18 cellular contexts compared by ENCODE assay signal in the genomic region with DNA sequence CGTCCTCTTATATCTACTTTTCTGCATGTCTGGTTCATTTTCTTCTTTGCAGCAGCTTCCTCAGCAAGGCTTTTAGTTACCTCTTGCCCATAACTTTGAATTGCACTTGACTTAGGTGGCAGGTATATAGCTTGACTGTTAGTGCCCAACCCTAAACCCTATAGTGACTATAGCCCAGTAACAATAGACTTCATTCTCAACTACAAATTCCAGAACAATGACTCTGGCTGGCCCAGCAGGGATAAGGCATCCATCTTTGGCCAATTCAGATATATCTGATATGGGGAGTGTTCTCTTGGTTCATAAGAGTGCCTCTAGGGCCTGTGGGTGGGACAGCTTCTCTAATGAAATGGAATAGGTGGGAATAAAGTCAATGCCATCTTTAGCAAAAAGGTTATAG.
DNase-seq lines count a peak whose midpoint lies in the region; ATAC-seq and TF ChIP-seq lines count a peak whose summit lies in the region.
"Had no signal": no experiment of that assay in that cellular context is flagged by ENCODE, and none has a peak within 500 bp of the region (broad histone marks: within the 10 kb centered on the region; RNA-seq: fewer than 3 reads in every experiment).

No MANE protein-coding gene starts in this region.

- no peak overlapping the region for H3K9ac ChIP-seq in mammary epithelial cell (ENCODE audit: insufficient read depth, low read length)
- H3K9ac ChIP-seq in mesendoderm (ENCODE audit: low read length): no peak overlapping the region
- H3K9ac ChIP-seq: BLaER1 treated with 17β-estradiol and CSF1 and Interleukin-3, amounts not matched to agents 10 nM and 100 nM had no signal

- H3K4me1 ChIP-seq in mammary epithelial cell (ENCODE audit: insufficient read depth, low read length) (no peaks in the 10 kb centered on the region), RWPE2 (ENCODE audit: insufficient read depth, poor library complexity, severe bottlenecking) (no peaks in the 10 kb centered on the region), mesendoderm (ENCODE audit: control insufficient read depth, low read depth, low read length) (no peaks in the 10 kb centered on the region)
- H3K4me1 ChIP-seq: A549; BLaER1 treated with 17β-estradiol and CSF1 and Interleukin-3, amounts not matched to agents 10 nM and 100 nM; Caco-2 had no signal

- H3K56ac ChIP-seq in mesendoderm (ENCODE audit: low read length): no peak overlapping the region

- no peak overlapping the region for H3K27ac ChIP-seq in mammary epithelial cell (ENCODE audit: insufficient read depth, low read depth, low read length)
- H3K27ac ChIP-seq in RWPE2 (ENCODE audit: poor library complexity, severe bottlenecking): no peak overlapping the region
- no peak overlapping the region for H3K27ac ChIP-seq in mesendoderm (ENCODE audit: low read depth, low read length)
- H3K27ac ChIP-seq: 22Rv1; A549; BLaER1 treated with 17β-estradiol and CSF1 and Interleukin-3, amounts not matched to agents 10 nM and 100 nM; C4-2B had no signal

- in situ Hi-C loops in mammary epithelial cell (cut with MboI; ENCODE audit: low sequenced_read_pairs in 2 of 2): no loop called here

- H3K4me3 Mint-ChIP-seq in MCF 10A (ENCODE audit: unreplicated experiment): no peak overlapping the region
- H3K4me3 Mint-ChIP-seq: B cell; CD4-positive, alpha-beta T cell; CD8-positive, alpha-beta T cell had no signal

- H3K4ac ChIP-seq in mesendoderm (ENCODE audit: low read depth, low read length): no peak overlapping the region

- no peak overlapping the region for H2BK5ac ChIP-seq in mesendoderm (ENCODE audit: low read length)

- H3K9me3 Mint-ChIP-seq in MCF 10A (ENCODE audit: unreplicated experiment): no peaks in the 10 kb centered on the region
- H3K9me3 Mint-ChIP-seq: CD4-positive, alpha-beta T cell; CD8-positive, alpha-beta T cell had no signal

- no peak overlapping the region for H2BK15ac ChIP-seq in mesendoderm (replicated peaks; ENCODE audit: low read depth)

- intact Hi-C loops in mammary epithelial cell (cut with micrococcal nuclease): no loop called here
- intact Hi-C loops in MCF 10A (cut with micrococcal nuclease): no loop called here

- H3K27me3 ChIP-seq in mammary epithelial cell (ENCODE audit: insufficient read depth, low read length) (no peaks in the 10 kb centered on the region), RWPE2 (ENCODE audit: insufficient read depth, poor library complexity, severe bottlenecking) (no peaks in the 10 kb centered on the region), mesendoderm (ENCODE audit: insufficient read depth, low read length, poor library complexity) (no peaks in the 10 kb centered on the region)
- H3K27me3 ChIP-seq: BLaER1 treated with 17β-estradiol and CSF1 and Interleukin-3, amounts not matched to agents 10 nM and 100 nM had no signal

- WGBS in mammary epithelial cell (ENCODE audit: low coverage, missing lambda C conversion rate): 50% methylated on average over 1 of the region's 1 CpG
- WGBS in mesendoderm (ENCODE audit: extremely low coverage, insufficient coverage, low lambda C conversion rate): no CpG with 5 or more reads among the region's 1 CpG

- no peak overlapping the region for H3K18ac ChIP-seq in mesendoderm (ENCODE audit: low read length)

- no peaks in the 10 kb centered on the region for H3K79me2 ChIP-seq in mammary epithelial cell (ENCODE audit: insufficient read depth, low read length)
- H3K79me2 ChIP-seq in mesendoderm (ENCODE audit: control insufficient read depth, insufficient read depth, low read length): no peaks in the 10 kb centered on the region

- no peaks in the 10 kb centered on the region for H3K4me1 Mint-ChIP-seq in MCF 10A (ENCODE audit: insufficient read depth, unreplicated experiment)
- H3K4me1 Mint-ChIP-seq: B cell had no signal

- H3K27ac Mint-ChIP-seq in MCF 10A (ENCODE audit: low read depth, unreplicated experiment): no peak overlapping the region
- H3K27ac Mint-ChIP-seq: B cell; CD4-positive, alpha-beta T cell; CD8-positive, alpha-beta T cell had no signal

- dilution Hi-C loops in mammary epithelial cell (cut with HindIII; ENCODE audit: low sequenced_read_pairs): no loop called here

- H2BK120ac ChIP-seq in mesendoderm (ENCODE audit: low read depth, low read length): no peak overlapping the region

- CTCF ChIA-PET in mammary epithelial cell (lab: Charles Lee; ENCODE audit: low non-redundant PET) (no interaction called here), MCF 10A (lab: Yijun Ruan, JAX) (no interaction called here)

- no peak overlapping the region for H3K4me2 ChIP-seq in mammary epithelial cell (ENCODE audit: insufficient read depth, low read depth, low read length)
- H3K4me2 ChIP-seq in mesendoderm (ENCODE audit: low read length): no peak overlapping the region
- H3K4me2 ChIP-seq: A549; BLaER1 treated with 17β-estradiol and CSF1 and Interleukin-3, amounts not matched to agents 10 nM and 100 nM had no signal

- ATAC-seq in RWPE2 (ENCODE audit: low read depth) (peak; percentile 45; the same call in 1 of the 3 replicates), GM18498 (IDR thresholded peaks at IDR 0.05; ENCODE audit: unreplicated experiment) (no peak)
- ATAC-seq: A549; CD8-positive, alpha-beta T cell had no signal

- H3K36me3 ChIP-seq in mammary epithelial cell (ENCODE audit: insufficient read depth, low read length) (no peaks in the 10 kb centered on the region), RWPE2 (ENCODE audit: low read depth) (no peaks in the 10 kb centered on the region), mesendoderm (ENCODE audit: control insufficient read depth, insufficient read depth, low read length) (no peaks in the 10 kb centered on the region)
- H3K36me3 ChIP-seq: BLaER1 treated with 17β-estradiol and CSF1 and Interleukin-3, amounts not matched to agents 10 nM and 100 nM had no signal

- no peaks in the 10 kb centered on the region for H3K27me3 Mint-ChIP-seq in MCF 10A (ENCODE audit: insufficient read depth, unreplicated experiment)
- H3K27me3 Mint-ChIP-seq: B cell had no signal

- no peak overlapping the region for H2AK5ac ChIP-seq in mesendoderm (ENCODE audit: low read length)

- H3K36me3 Mint-ChIP-seq in MCF 10A (ENCODE audit: insufficient read depth, unreplicated experiment): no peaks in the 10 kb centered on the region
- H3K36me3 Mint-ChIP-seq: CD8-positive, alpha-beta T cell had no signal

- H4K5ac ChIP-seq in mesendoderm (ENCODE audit: low read length): no peak overlapping the region

- no peak overlapping the region for H4K8ac ChIP-seq in mesendoderm (ENCODE audit: low read depth, low read length)

- H3K4me3 ChIP-seq in mammary epithelial cell (replicated peaks in 1 of 3; ENCODE audit: insufficient read depth in 1 of 3, low read depth in 2 of 3, low read length in 3 of 3) (no peak overlapping the region), RWPE2 (ENCODE audit: severe bottlenecking) (no peak overlapping the region), epithelial cell of esophagus (ENCODE audit: low read length) (no peak overlapping the region), mesendoderm (ENCODE audit: low read length) (no peak overlapping the region)
- H3K4me3 ChIP-seq: A549; BLaER1 treated with 17β-estradiol and CSF1 and Interleukin-3, amounts not matched to agents 10 nM and 100 nM had no signal

- peak; percentile 14 for DNase-seq in mammary epithelial cell
- DNase-seq in MCF 10A (ENCODE audit: unreplicated experiment): no peak
- DNase-seq in RWPE2 (ENCODE audit: low spot score): no peak
- peak; percentile 40 for DNase-seq in epithelial cell of esophagus (ENCODE audit: low read depth)
- DNase-seq in mesendoderm: no peak
- DNase-seq: AML-193; Caco-2; Calu3; CD4-positive, alpha-beta T cell; CD8-positive, alpha-beta T cell; DMS79 treated with DMSO at 0.1 percent for 48 hours; GF-D8 had no signal

- H4K20me1 ChIP-seq in mammary epithelial cell (ENCODE audit: insufficient read depth, low read length): no peaks in the 10 kb centered on the region
- H4K20me1 ChIP-seq: BLaER1 treated with 17β-estradiol and CSF1 and Interleukin-3, amounts not matched to agents 10 nM and 100 nM had no signal

- H3K9me3 ChIP-seq in mammary epithelial cell (replicated peaks; ENCODE audit: insufficient read depth, low read length): peaks cover 8% of the 10 kb centered on the region
- no peaks in the 10 kb centered on the region for H3K9me3 ChIP-seq in RWPE2 (ENCODE audit: severe bottlenecking)
- H3K9me3 ChIP-seq: A549; BLaER1 treated with 17β-estradiol and CSF1 and Interleukin-3, amounts not matched to agents 10 nM and 100 nM; Caco-2 had no signal

- TF ChIP-seq CTCF in mammary epithelial cell (conservative IDR thresholded peaks at IDR 0.05 in 1 of 2, IDR thresholded peaks at IDR 0.05 in 1 of 2; ENCODE audit: extremely low read depth in 1 of 2, insufficient read depth in 1 of 2, low read depth in 1 of 2, low read length in 2 of 2) (no peak), MCF 10A (IDR thresholded peaks at IDR 0.05; ENCODE audit: unreplicated experiment) (no peak), RWPE2 (IDR thresholded peaks at IDR 0.05; ENCODE audit: poor library complexity, severe bottlenecking) (no peak), epithelial cell of esophagus (IDR thresholded peaks at IDR 0.05; ENCODE audit: insufficient read depth, low read depth, low read length, missing control alignments) (no peak)

- no peaks in the 10 kb centered on the region for H3K79me1 ChIP-seq in mesendoderm (ENCODE audit: low read length)

- no peak overlapping the region for H3K23ac ChIP-seq in mesendoderm (ENCODE audit: low read length)

- POLR2A ChIA-PET in MCF 10A (lab: Yijun Ruan, JAX): interaction anchor here (0.9 kb wide), 1 partner anchor 9 kb away, joined by 3 read pairs; no protein-coding TSS in a partner anchor

- BruUV-seq in mammary epithelial cell (replicated peaks; lab: Mats Ljungman, UMichigan) (no TSS peak), MCF 10A (replicated peaks; lab: Mats Ljungman, UMichigan) (no TSS peak)

- no peak overlapping the region for H2AFZ ChIP-seq in mammary epithelial cell (ENCODE audit: low read depth, low read length)

Comparison
In these comparisons a context has a peak if more than half of its experiments do, and no peak if none do; other contexts are left out.
1. DNase-seq: peak in mammary epithelial cell (single experiment) and epithelial cell of esophagus (single experiment); none in MCF 10A (single experiment), RWPE2 (single experiment) and mesendoderm (single experiment).